In the genomic region with DNA sequence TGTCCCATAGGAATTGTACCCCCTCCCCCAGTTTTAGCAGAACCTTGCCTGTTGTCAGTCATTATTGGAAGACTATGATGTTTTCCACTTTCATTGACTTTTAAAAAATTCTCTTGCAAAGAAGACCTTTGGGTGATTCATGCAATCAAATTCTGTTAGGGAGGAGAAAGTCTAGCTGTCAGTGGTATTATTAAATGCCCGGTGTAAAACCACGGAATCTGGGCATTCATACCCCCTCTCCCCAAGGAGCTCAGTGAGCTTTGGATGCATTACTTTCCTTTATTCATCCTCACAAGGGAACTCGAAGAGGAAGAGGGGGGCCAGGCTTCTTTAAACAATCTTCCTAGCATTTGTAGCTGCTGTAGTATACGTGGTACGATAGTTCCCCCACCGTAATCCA, we compare ENCODE assay signal across 11 cellular contexts.
A peak's percentile ranks its signal among the peaks of the same experiment; 100 is the strongest.
DNase-seq lines count a peak whose midpoint lies in the region; ATAC-seq and TF ChIP-seq lines count a peak whose summit lies in the region.
"Had no signal": no experiment of that assay in that cellular context is flagged by ENCODE, and none has a peak within 500 bp of the region (broad histone marks: within the 10 kb centered on the region; RNA-seq: fewer than 3 reads in every experiment).

No MANE protein-coding gene starts in this region.

- H3K4ac ChIP-seq in trophoblast cell (ENCODE audit: low read depth, low read length): no peak overlapping the region

- DNase-seq in AG10803 (ENCODE audit: low read depth) (peak; percentile 80), RWPE2 (ENCODE audit: low spot score) (no peak), fibroblast of lung (ENCODE audit: low read depth in 2 of 2) (peak in 1 of 2 donors; percentile 86), trophoblast cell (no peak), Ammon's horn (ENCODE audit: low spot score) (no peak), HT-29 (ENCODE audit: low spot score) (no peak), OCI-M2 (lab: John Stamatoyannopoulos, UW; ENCODE audit: unreplicated experiment) (no peak)
- DNase-seq: activated CD4-positive, alpha-beta T cell treated with anti-CD3 and anti-CD28 coated beads, Interleukin-2, amount 10 ng/mL, durations not matched to agents 7 days and 5 days; activated gamma-delta T cell; SW 1271 had no signal

- H4K8ac ChIP-seq in trophoblast cell (ENCODE audit: low read depth, low read length): no peak overlapping the region

- no peak overlapping the region for H2AK5ac ChIP-seq in trophoblast cell (ENCODE audit: low read length)

- no peak overlapping the region for H3K23ac ChIP-seq in trophoblast cell (ENCODE audit: low read length)

- ATAC-seq in RWPE2 (ENCODE audit: low read depth) (no peak), GM21381 (IDR thresholded peaks at IDR 0.05; ENCODE audit: unreplicated experiment) (no peak)

- peaks cover 3% of the 10 kb centered on the region for H3K79me1 ChIP-seq in trophoblast cell (ENCODE audit: low read length)

- no peaks in the 10 kb centered on the region for H4K20me1 ChIP-seq in fibroblast of lung (ENCODE audit: control insufficient read depth, extremely low read depth, insufficient read depth, low read length)

- no peaks in the 10 kb centered on the region for H3K9me3 ChIP-seq in RWPE2 (ENCODE audit: severe bottlenecking)
- H3K9me3 ChIP-seq in fibroblast of lung (ENCODE audit: control insufficient read depth, insufficient read depth, low read depth, low read length): no peaks in the 10 kb centered on the region
- H3K9me3 ChIP-seq in trophoblast cell (ENCODE audit: insufficient read depth, low read depth, low read length): no peaks in the 10 kb centered on the region

- H3K36me3 ChIP-seq in RWPE2 (ENCODE audit: low read depth): no peaks in the 10 kb centered on the region
- H3K36me3 ChIP-seq in fibroblast of lung (ENCODE audit: control insufficient read depth, insufficient read depth, low read length): peaks cover 2% of the 10 kb centered on the region
- H3K36me3 ChIP-seq in trophoblast cell (ENCODE audit: control insufficient read depth in 1 of 2, insufficient read depth in 2 of 2, low read length in 2 of 2): no peaks in the 10 kb centered on the region

- H3K27ac ChIP-seq in RWPE2 (ENCODE audit: poor library complexity, severe bottlenecking) (peak overlapping the region; percentile 81), fibroblast of lung (ENCODE audit: insufficient read depth, low read length) (peak overlapping the region; percentile 59), trophoblast cell (ENCODE audit: low read depth, low read length) (peak overlapping the region; percentile 29)

- H3K79me2 ChIP-seq in fibroblast of lung (ENCODE audit: control insufficient read depth, insufficient read depth, low read length) (no peaks in the 10 kb centered on the region), trophoblast cell (ENCODE audit: control insufficient read depth, insufficient read depth, low read length, poor library complexity) (no peaks in the 10 kb centered on the region)

- H3K9ac ChIP-seq in fibroblast of lung (ENCODE audit: insufficient read depth, low read length) (no peak overlapping the region), trophoblast cell (ENCODE audit: low read length) (no peak overlapping the region)

- H3K4me3 ChIP-seq in AG10803 (ENCODE audit: low read length) (no peak overlapping the region), RWPE2 (ENCODE audit: severe bottlenecking) (no peak overlapping the region), fibroblast of lung (replicated peaks in 1 of 4; ENCODE audit: control extremely low read depth in 1 of 4, insufficient read depth in 1 of 4, low read depth in 3 of 4, low read length in 4 of 4) (no peak overlapping the region), trophoblast cell (ENCODE audit: low read depth, low read length) (no peak overlapping the region)

- no peak overlapping the region for H2BK5ac ChIP-seq in trophoblast cell (ENCODE audit: low read depth, low read length, poor library complexity)

- H2BK120ac ChIP-seq in trophoblast cell (ENCODE audit: insufficient read depth, low read length, poor library complexity): no peak overlapping the region

- no peak overlapping the region for H2BK12ac ChIP-seq in trophoblast cell (ENCODE audit: low read length)

- H4K91ac ChIP-seq in trophoblast cell (ENCODE audit: low read depth, low read length): no peak overlapping the region

- no peak overlapping the region for H2AFZ ChIP-seq in fibroblast of lung (ENCODE audit: low read length)
- H2AFZ ChIP-seq in trophoblast cell (ENCODE audit: insufficient read depth, low read length, poor library complexity): no peak overlapping the region

- H3K4me1 ChIP-seq in RWPE2 (ENCODE audit: insufficient read depth, poor library complexity, severe bottlenecking): peaks cover 59% of the 10 kb centered on the region
- H3K4me1 ChIP-seq in fibroblast of lung (ENCODE audit: control insufficient read depth, extremely low read depth, insufficient read depth, low read length): peaks cover 28% of the 10 kb centered on the region
- H3K4me1 ChIP-seq in trophoblast cell (ENCODE audit: control insufficient read depth in 1 of 2, insufficient read depth in 2 of 2, low read length in 2 of 2): peaks cover 5 to 6% of the 10 kb centered on the region in 2 experiments

- no peak overlapping the region for H3K14ac ChIP-seq in trophoblast cell (ENCODE audit: low read length)

- H3K18ac ChIP-seq in trophoblast cell (ENCODE audit: low read length): no peak overlapping the region

- TF ChIP-seq CTCF in AG10803 (conservative IDR thresholded peaks at IDR 0.05; ENCODE audit: low read length) (no peak), RWPE2 (IDR thresholded peaks at IDR 0.05; ENCODE audit: poor library complexity, severe bottlenecking) (no peak), fibroblast of lung (conservative IDR thresholded peaks at IDR 0.05 in 1 of 2, IDR thresholded peaks at IDR 0.05 in 1 of 2; ENCODE audit: low read depth in 1 of 2, low read length in 2 of 2) (no peak)

- H3K27me3 ChIP-seq in RWPE2 (ENCODE audit: insufficient read depth, poor library complexity, severe bottlenecking): no peaks in the 10 kb centered on the region
- H3K27me3 ChIP-seq in fibroblast of lung (ENCODE audit: control insufficient read depth, insufficient read depth, low read length): no peaks in the 10 kb centered on the region
- no peaks in the 10 kb centered on the region for H3K27me3 ChIP-seq in trophoblast cell (ENCODE audit: insufficient read depth, low read length)

- no CpG with 5 or more reads among the region's 6 CpGs for WGBS in trophoblast cell (ENCODE audit: extremely low coverage, insufficient coverage, insufficient read length)

- no peak overlapping the region for H4K12ac ChIP-seq in trophoblast cell (ENCODE audit: low read depth, low read length)

- H3K4me2 ChIP-seq in fibroblast of lung (ENCODE audit: extremely low read depth, insufficient read depth, low read length) (peak overlapping the region; percentile 51), trophoblast cell (ENCODE audit: low read length) (no peak overlapping the region)

Comparison
In these comparisons a context has a peak if more than half of its experiments do, and no peak if none do; other contexts are left out.
1. H3K27ac ChIP-seq: peak in every context shown above with its lines; median percentile 81 in RWPE2; 59 in fibroblast of lung; 29 in trophoblast cell.